Comparison of ENCODE assay signal across 8 cellular contexts in genomic region chr7:143289421-143289820, GRCh38. TPM values are rescaled to one million over a fixed set of nuclear protein-coding genes. Genes with fewer than 3 reads are reported as not detected.
DNase-seq lines count a peak whose midpoint lies in the region; ATAC-seq and TF ChIP-seq lines count a peak whose summit lies in the region.

No MANE protein-coding gene starts in this region.

- H3K4me3 Mint-ChIP-seq in HFFc6: peak overlapping the region; percentile 98
- peak overlapping the region; percentile 85 for H3K4me3 Mint-ChIP-seq in activated naive CD8-positive, alpha-beta T cell treated with anti-CD3 and anti-CD28 coated beads, Interleukin-2, amount 10 ng/mL, durations not matched to agents 7 days and 5 days

- no peak for DNase-seq in AG04450 (ENCODE audit: low read depth, low spot score)
- no peak for DNase-seq in HFFc6
- DNase-seq in activated naive CD8-positive, alpha-beta T cell treated with anti-CD3 and anti-CD28 coated beads, Interleukin-2, amount 10 ng/mL, durations not matched to agents 7 days and 5 days: no peak
- DNase-seq in NCI-H524 treated with DMSO at 0.1 percent for 48 hours (lab: John Stamatoyannopoulos, UW): no peak
- no peak for DNase-seq in NCI-H2196 treated with DMSO at 0.1 percent for 48 hours (lab: John Stamatoyannopoulos, UW; ENCODE audit: unreplicated experiment)
- DNase-seq in omental fat pad (ENCODE audit: low spot score): no peak

- POLR2A ChIA-PET in AG04450 (lab: Yijun Ruan, JAX): no interaction called here
- POLR2A ChIA-PET in activated naive CD8-positive, alpha-beta T cell treated with anti-CD3 and anti-CD28 coated beads, Interleukin-2, amount 10 ng/mL, durations not matched to agents 7 days and 5 days (lab: Charles Lee): interaction anchor here (1.1 to 1.2 kb wide), 2 partner anchors 9 to 91 kb away, joined by 3 to 4 read pairs; no protein-coding TSS in a partner anchor

- H3K27me3 ChIP-seq in AG04450 (ENCODE audit: control insufficient read depth, insufficient read depth, low read length): no peaks in the 10 kb centered on the region

- WGBS in mesodermal cell (ENCODE audit: insufficient coverage in 2 of 2), 2 experiments: 44 to 56% methylated on average over 5 to 6 of the region's 6 CpGs

- peaks cover 46% of the 10 kb centered on the region for H3K36me3 ChIP-seq in mesodermal cell (ENCODE audit: control insufficient read depth, insufficient read depth, low read length)

- peaks cover 54% of the 10 kb centered on the region for H3K4me1 Mint-ChIP-seq in HFFc6 (ENCODE audit: low read depth)
- peaks cover 40% of the 10 kb centered on the region for H3K4me1 Mint-ChIP-seq in activated naive CD8-positive, alpha-beta T cell treated with anti-CD3 and anti-CD28 coated beads, Interleukin-2, amount 10 ng/mL, durations not matched to agents 7 days and 5 days

- H3K4me3 ChIP-seq in AG04450 (ENCODE audit: low read depth, low read length): peak overlapping the region; percentile 79
- H3K4me3 ChIP-seq in mesodermal cell (ENCODE audit: extremely low read depth, insufficient read depth, low read length, poor library complexity, severe bottlenecking): peak overlapping the region; percentile 86

- peak overlapping the region; percentile 89 for H3K27ac Mint-ChIP-seq in HFFc6
- peak overlapping the region; percentile 87 for H3K27ac Mint-ChIP-seq in activated naive CD8-positive, alpha-beta T cell treated with anti-CD3 and anti-CD28 coated beads, Interleukin-2, amount 10 ng/mL, durations not matched to agents 7 days and 5 days

- CTCF ChIA-PET in AG04450 (lab: Charles Lee): interaction anchor here (0.5 to 2.1 kb wide), 5 partner anchors 10 to 91 kb away, joined by 3 to 16 read pairs (median 4); no protein-coding TSS in a partner anchor

- H3K9me3 ChIP-seq in AG04450 (ENCODE audit: control insufficient read depth, insufficient read depth, low read length) (peaks cover 8% of the 10 kb centered on the region), mesodermal cell (ENCODE audit: control insufficient read depth, low read length) (peaks cover 12% of the 10 kb centered on the region)

- peaks cover 22% of the 10 kb centered on the region for H3K4me1 ChIP-seq in mesodermal cell (ENCODE audit: control insufficient read depth, insufficient read depth, low read length, poor library complexity, severe bottlenecking)

- TF ChIP-seq CTCF in AG04450 (IDR thresholded peaks at IDR 0.05; ENCODE audit: low read depth, low read length) (no peak), HFFc6 (IDR thresholded peaks at IDR 0.05) (no peak), omental fat pad (IDR thresholded peaks at IDR 0.05) (no peak)

- peaks cover 4% of the 10 kb centered on the region; the same call in 1 of the 2 replicates for H3K9me3 Mint-ChIP-seq in HFFc6
- H3K9me3 Mint-ChIP-seq in activated naive CD8-positive, alpha-beta T cell treated with anti-CD3 and anti-CD28 coated beads, Interleukin-2, amount 10 ng/mL, durations not matched to agents 7 days and 5 days: peaks cover 5% of the 10 kb centered on the region

- peaks cover 39% of the 10 kb centered on the region for H3K36me3 Mint-ChIP-seq in HFFc6 (ENCODE audit: low read depth)
- H3K36me3 Mint-ChIP-seq in activated naive CD8-positive, alpha-beta T cell treated with anti-CD3 and anti-CD28 coated beads, Interleukin-2, amount 10 ng/mL, durations not matched to agents 7 days and 5 days: peaks cover 36% of the 10 kb centered on the region

- H3K27ac ChIP-seq in AG04450 (ENCODE audit: low read depth, low read length) (no peak overlapping the region), mesodermal cell (ENCODE audit: low read depth, low read length, severe bottlenecking) (peak overlapping the region; percentile 85)

- no peak for ATAC-seq in activated naive CD8-positive, alpha-beta T cell treated with anti-CD3 and anti-CD28 coated beads, Interleukin-2, amount 10 ng/mL, durations not matched to agents 7 days and 5 days (ENCODE audit: low read depth)
- ATAC-seq in HG03354 (IDR thresholded peaks at IDR 0.05; ENCODE audit: poor library complexity, severe bottlenecking, unreplicated experiment) (no peak), omental fat pad (ENCODE audit: low FRiP score) (no peak)

- H3K27me3 Mint-ChIP-seq in HFFc6 (ENCODE audit: insufficient read depth): peaks cover 6% of the 10 kb centered on the region; the same call in 1 of the 2 replicates
- no peaks in the 10 kb centered on the region for H3K27me3 Mint-ChIP-seq in activated naive CD8-positive, alpha-beta T cell treated with anti-CD3 and anti-CD28 coated beads, Interleukin-2, amount 10 ng/mL, durations not matched to agents 7 days and 5 days

RNA-seq across cellular contexts. Expression of gene CASP2, which starts 1.3 kb away (rescaled TPM):
- polyA plus RNA-seq in AG04450 (2011; rRNA removed): 18.6 and 21.8 TPM in 2 replicates
- 46.5 and 61.7 TPM in 2 replicates for polyA minus RNA-seq in AG04450 (2011; rRNA and poly(A)+ RNA removed)
- total RNA-seq in HFFc6 (2021; fragmentation: NEBNext Ultra II Directional; extraction: Animal tissue kit (Norgen Biotek cat#: 25700)): 10 to 100 TPM; 22.4 to 29.6 (median 25.0) TPM
- 10 to 100 TPM; 96.5 to 98.8 TPM for total RNA-seq in activated naive CD8-positive, alpha-beta T cell treated with anti-CD3 and anti-CD28 coated beads, Interleukin-2, amount 10 ng/mL, durations not matched to agents 7 days and 5 days
- 19.0 TPM for polyA plus RNA-seq in mesodermal cell (2013, experiment 1 of 2)
- polyA plus RNA-seq in mesodermal cell (2013, experiment 2 of 2): 16.4 TPM
- total RNA-seq in omental fat pad: 10 to 100 TPM in 3 of 4 donors, 1 to 10 TPM in 1; 7.7 to 21.6 (median 13.3) TPM

RNA-seq across cellular contexts. Expression of gene TMEM139, which starts 4.7 kb away (rescaled TPM):
- not detected in 2 replicates for polyA plus RNA-seq in AG04450 (2011; rRNA removed)
- polyA minus RNA-seq in AG04450 (2011; rRNA and poly(A)+ RNA removed): not detected in 2 replicates
- under 1 TPM in 1 of 6 experiments, not detected in 5; 0.25 TPM for total RNA-seq in HFFc6 (2021; fragmentation: NEBNext Ultra II Directional; extraction: Animal tissue kit (Norgen Biotek cat#: 25700))
- total RNA-seq in activated naive CD8-positive, alpha-beta T cell treated with anti-CD3 and anti-CD28 coated beads, Interleukin-2, amount 10 ng/mL, durations not matched to agents 7 days and 5 days: 1 to 10 TPM; 1.1 TPM
- not detected for polyA plus RNA-seq in mesodermal cell (2013, experiment 1 of 2)
- polyA plus RNA-seq in mesodermal cell (2013, experiment 2 of 2): not detected
- 1 to 10 TPM in 3 of 4 donors, not detected in 1; 1.1 to 3.8 (median 1.6) TPM for total RNA-seq in omental fat pad

RNA-seq across cellular contexts. Expression of gene GSTK1, which starts 26.2 kb away (rescaled TPM):
- 100 and 116 TPM in 2 replicates for polyA plus RNA-seq in AG04450 (2011; rRNA removed)
- 65.1 and 80.4 TPM in 2 replicates for polyA minus RNA-seq in AG04450 (2011; rRNA and poly(A)+ RNA removed)
- 100 to 1,000 TPM in 2 of 6 experiments, 10 to 100 TPM in 4; 85.6 to 102 (median 89.4) TPM for total RNA-seq in HFFc6 (2021; fragmentation: NEBNext Ultra II Directional; extraction: Animal tissue kit (Norgen Biotek cat#: 25700))
- 100 to 1,000 TPM; 355 to 368 TPM for total RNA-seq in activated naive CD8-positive, alpha-beta T cell treated with anti-CD3 and anti-CD28 coated beads, Interleukin-2, amount 10 ng/mL, durations not matched to agents 7 days and 5 days
- 89.5 TPM for polyA plus RNA-seq in mesodermal cell (2013, experiment 1 of 2)
- polyA plus RNA-seq in mesodermal cell (2013, experiment 2 of 2): 79.0 TPM
- 100 to 1,000 TPM; 159 to 243 (median 177) TPM for total RNA-seq in omental fat pad

RNA-seq across cellular contexts. Expression of gene CLCN1, which starts 26.5 kb away (rescaled TPM):
- not detected in 2 replicates for polyA plus RNA-seq in AG04450 (2011; rRNA removed)
- polyA minus RNA-seq in AG04450 (2011; rRNA and poly(A)+ RNA removed): not detected in 2 replicates
- not detected for total RNA-seq in HFFc6 (2021; fragmentation: NEBNext Ultra II Directional; extraction: Animal tissue kit (Norgen Biotek cat#: 25700))
- total RNA-seq in activated naive CD8-positive, alpha-beta T cell treated with anti-CD3 and anti-CD28 coated beads, Interleukin-2, amount 10 ng/mL, durations not matched to agents 7 days and 5 days: under 1 TPM in 1 of 2 experiments, not detected in 1; 0.08 TPM
- polyA plus RNA-seq in mesodermal cell (2013, experiment 1 of 2): not detected
- not detected for polyA plus RNA-seq in mesodermal cell (2013, experiment 2 of 2)
- under 1 TPM in 2 of 4 donors, not detected in 2; 0.24 to 0.79 TPM for total RNA-seq in omental fat pad
